ENCODE assay signal across 1 cellular context in genomic region chr6:144090384-144090783, GRCh38.
TF ChIP-seq lines count a peak whose summit lies in the region.

No MANE protein-coding gene starts in this region.

TF ChIP-seq in neural cell, 6 proteins besides CTCF, POLR2A, EP300 and RAD21:
- TF ChIP-seq SMC3 (conservative IDR thresholded peaks at IDR 0.05; ENCODE audit: poor library complexity) (peak; percentile 16), POLR2AphosphoS5 (IDR thresholded peaks at IDR 0.05) (no peak)
